In genomic region chr7:74252893-74253292, GRCh38 we compare ENCODE assay signal across 7 cellular contexts. TPM values are rescaled to one million over a fixed set of nuclear protein-coding genes. Genes with fewer than 3 reads are reported as not detected.
DNase-seq lines count a peak whose midpoint lies in the region; ATAC-seq and TF ChIP-seq lines count a peak whose summit lies in the region.

No MANE protein-coding gene starts in this region.

- H3K4me1 ChIP-seq in ES-I3 (ENCODE audit: insufficient read depth, low read length) (no peaks in the 10 kb centered on the region; the same call in 1 of the 2 replicates), MM.1S (ENCODE audit: low read length) (peaks cover 13% of the 10 kb centered on the region; the same call in 1 of the 2 replicates)

- no peaks in the 10 kb centered on the region for H3K27me3 ChIP-seq in MM.1S (replicated peaks; ENCODE audit: insufficient read depth, low read length)

- H3K9me3 ChIP-seq in ES-I3 (ENCODE audit: control insufficient read depth, insufficient read depth, low read length) (no peaks in the 10 kb centered on the region), MM.1S (replicated peaks; ENCODE audit: insufficient read depth, low read length) (no peaks in the 10 kb centered on the region)

- no peaks in the 10 kb centered on the region for H3K9me2 ChIP-seq in MM.1S (replicated peaks; ENCODE audit: insufficient read depth, low read length)

- TF ChIP-seq CTCF in MM.1S (IDR thresholded peaks at IDR 0.05; ENCODE audit: low read length): no peak
- TF ChIP-seq CTCF in nephron (IDR thresholded peaks at IDR 0.05; ENCODE audit: unreplicated experiment in 3 of 3): no peak
- TF ChIP-seq CTCF in coronary artery (IDR thresholded peaks at IDR 0.05): no peak

- peaks cover 28% of the 10 kb centered on the region for H3K79me2 ChIP-seq in MM.1S (ENCODE audit: low read length)

- DNase-seq in MM.1S: no peak
- DNase-seq in coronary artery (ENCODE audit: low spot score): no peak
- DNase-seq in SIG-M5 treated with dmso at 0.1 percent for 504 hours (lab: John Stamatoyannopoulos, UW; ENCODE audit: unreplicated experiment): no peak

- H3K36me3 Mint-ChIP-seq in activated T-helper 17 cell treated with anti-CD3 and anti-CD28 coated beads, Interleukin-2, amount 50 U/mL, for 72 hours (ENCODE audit: low read depth): peaks cover 59% of the 10 kb centered on the region
- H3K36me3 Mint-ChIP-seq in nephron (ENCODE audit: low read depth): peaks cover 34% of the 10 kb centered on the region

- H3K27ac Mint-ChIP-seq in activated T-helper 17 cell treated with anti-CD3 and anti-CD28 coated beads, Interleukin-2, amount 50 U/mL, for 72 hours: no peak overlapping the region
- peak overlapping the region in 1 of 3 experiments; percentile 90 for H3K27ac Mint-ChIP-seq in nephron

- no peaks in the 10 kb centered on the region for H3K27me3 Mint-ChIP-seq in activated T-helper 17 cell treated with anti-CD3 and anti-CD28 coated beads, Interleukin-2, amount 50 U/mL, for 72 hours
- no peaks in the 10 kb centered on the region for H3K27me3 Mint-ChIP-seq in nephron (ENCODE audit: low read depth)

- H3F3A ChIP-seq in MM.1S (ENCODE audit: insufficient read depth, low read length): peaks cover 10% of the 10 kb centered on the region

- peaks cover 5% of the 10 kb centered on the region for H3K4me1 Mint-ChIP-seq in activated T-helper 17 cell treated with anti-CD3 and anti-CD28 coated beads, Interleukin-2, amount 50 U/mL, for 72 hours
- H3K4me1 Mint-ChIP-seq in nephron: peaks cover 19% of the 10 kb centered on the region

- peak overlapping the region; percentile 73; the same call in 1 of the 2 replicates for H3K4me2 ChIP-seq in MM.1S (ENCODE audit: low read depth, low read length)

- H3K4me3 ChIP-seq in MM.1S (ENCODE audit: low read length) (peak overlapping the region; percentile 94), coronary artery (no peak overlapping the region)

- H3K36me3 ChIP-seq in ES-I3 (ENCODE audit: insufficient read depth, low read length): peaks cover 16% of the 10 kb centered on the region
- peaks cover 4% of the 10 kb centered on the region; the same call in 1 of the 2 replicates for H3K36me3 ChIP-seq in MM.1S (replicated peaks; ENCODE audit: insufficient read depth, low read length)

- no peaks in the 10 kb centered on the region for H4K20me1 ChIP-seq in MM.1S (ENCODE audit: insufficient read depth, low read length)

- peak overlapping the region; percentile 91 for H3K4me3 Mint-ChIP-seq in activated T-helper 17 cell treated with anti-CD3 and anti-CD28 coated beads, Interleukin-2, amount 50 U/mL, for 72 hours
- H3K4me3 Mint-ChIP-seq in nephron: peak overlapping the region; percentile 82 to 98 (median 97)

- H3K9ac ChIP-seq in ES-I3 (ENCODE audit: low read depth, low read length) (peak overlapping the region; percentile 93; the same call in 1 of the 2 replicates), MM.1S (ENCODE audit: low read length) (no peak overlapping the region)

- ATAC-seq in activated T-helper 17 cell treated with anti-CD3 and anti-CD28 coated beads, Interleukin-2, amount 50 U/mL, for 72 hours (replicated peaks): no peak
- no peak for ATAC-seq in HG02642 (IDR thresholded peaks at IDR 0.05; ENCODE audit: poor library complexity, unreplicated experiment)

- H3K27ac ChIP-seq in MM.1S (ENCODE audit: low read length) (no peak overlapping the region), coronary artery (no peak overlapping the region)

- no peak overlapping the region for H2AFZ ChIP-seq in MM.1S (ENCODE audit: low read length)

- H3K9me3 Mint-ChIP-seq in activated T-helper 17 cell treated with anti-CD3 and anti-CD28 coated beads, Interleukin-2, amount 50 U/mL, for 72 hours: no peaks in the 10 kb centered on the region
- no peaks in the 10 kb centered on the region for H3K9me3 Mint-ChIP-seq in nephron

RNA-seq across cellular contexts. Expression of gene RFC2, which starts 1.3 kb away (rescaled TPM):
- total RNA-seq in activated T-helper 17 cell treated with anti-CD3 and anti-CD28 coated beads, Interleukin-2, amount 50 U/mL, for 72 hours: 100 to 1,000 TPM in 1 of 2 donors, 10 to 100 TPM in 1; 62.2 to 100 TPM

RNA-seq across cellular contexts. Expression of gene CLIP2, which starts 36.3 kb away (rescaled TPM):
- 1 to 10 TPM in 1 of 2 donors, under 1 TPM in 1; 0.93 to 1.6 TPM for total RNA-seq in activated T-helper 17 cell treated with anti-CD3 and anti-CD28 coated beads, Interleukin-2, amount 50 U/mL, for 72 hours

RNA-seq across cellular contexts. Expression of gene LAT2, which starts 43.1 kb away (rescaled TPM):
- total RNA-seq in activated T-helper 17 cell treated with anti-CD3 and anti-CD28 coated beads, Interleukin-2, amount 50 U/mL, for 72 hours: 10 to 100 TPM in 1 of 2 donors, 1 to 10 TPM in 1; 6.5 to 11.3 TPM
